8 cellular contexts compared by ENCODE assay signal in the genomic region with DNA sequence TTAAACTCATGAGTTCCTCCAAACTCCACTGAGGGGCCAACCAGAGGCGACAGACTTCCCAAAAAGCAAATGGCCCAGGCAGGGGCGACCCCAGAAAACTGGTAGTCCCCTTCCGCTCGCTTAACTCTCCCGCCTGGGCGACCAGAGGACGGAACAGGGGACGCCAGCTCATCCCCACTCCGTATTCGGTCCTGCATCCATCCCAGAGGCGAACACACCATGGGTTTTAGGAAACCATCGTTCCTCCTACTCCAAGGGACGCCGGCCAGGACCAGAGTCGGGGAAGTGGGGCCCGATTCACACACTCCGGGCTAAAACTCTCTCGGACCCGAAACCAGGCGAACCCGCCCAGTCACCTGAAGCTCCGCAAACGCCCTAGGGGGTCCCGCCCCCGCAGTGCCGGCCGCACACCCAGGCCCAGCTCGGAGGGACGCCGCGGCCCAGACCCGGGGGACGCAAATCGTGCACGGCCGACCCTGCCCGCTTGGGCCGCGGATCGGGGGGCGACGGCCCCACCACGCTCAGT. TPM values are rescaled to one million over a fixed set of nuclear protein-coding genes. Genes with fewer than 3 reads are reported as not detected.
A peak's percentile ranks its signal among the peaks of the same experiment; 100 is the strongest.
DNase-seq lines count a peak whose midpoint lies in the region; ATAC-seq and TF ChIP-seq lines count a peak whose summit lies in the region.

No MANE protein-coding gene starts in this region.

- TF ChIP-seq EP300 in SK-N-SH (IDR thresholded peaks at IDR 0.05; ENCODE audit: borderline replicate concordance in 1 of 2, low read depth in 1 of 2, low read length in 1 of 2), result no peak

- H3K4me3 ChIP-seq in SK-N-SH (ENCODE audit: low read depth in 2 of 2, low read length in 1 of 2), result peak overlapping the region; percentile 97
- peak overlapping the region; percentile 68 to 93 for H3K4me3 ChIP-seq in body of pancreas
- H3K4me3 ChIP-seq in iPS-18c (ENCODE audit: insufficient read depth, low read depth, low read length), result peak overlapping the region; percentile 90
- peak overlapping the region; percentile 73 for H3K4me3 ChIP-seq in smooth muscle cell

- H3K9ac ChIP-seq in SK-N-SH (peak overlapping the region; percentile 98), smooth muscle cell (ENCODE audit: low read depth) (peak overlapping the region; percentile 86)

- WGBS in SK-N-SH (ENCODE audit: low lambda C conversion rate), result under 1% methylated on average over 18 of the region's 43 CpGs
- 0% methylated on average over 16 to 38 of the region's 43 CpGs for WGBS in body of pancreas, 2 donors
- 1% methylated on average over 41 of the region's 43 CpGs for WGBS in smooth muscle cell (ENCODE audit: low lambda C conversion rate)

- peaks cover 59% of the 10 kb centered on the region for H3K79me2 ChIP-seq in SK-N-SH (ENCODE audit: insufficient read depth)
- peaks cover 52% of the 10 kb centered on the region for H3K79me2 ChIP-seq in smooth muscle cell (ENCODE audit: low read depth)

- intact Hi-C loops in body of pancreas (cut with DNase I), result no loop called here

- H2AFZ ChIP-seq in SK-N-SH (ENCODE audit: low read depth) (peak overlapping the region; percentile 96; the same call in 1 of the 2 replicates), smooth muscle cell (ENCODE audit: low read depth) (peak overlapping the region; percentile 89)

- H4K20me1 ChIP-seq in SK-N-SH (ENCODE audit: insufficient read depth), result peaks cover 40% of the 10 kb centered on the region
- H4K20me1 ChIP-seq in smooth muscle cell (ENCODE audit: low read depth), result peaks cover 22% of the 10 kb centered on the region

- CTCF ChIA-PET in SK-N-SH (lab: Yijun Ruan, JAX), result interaction anchor here (0.8 to 3.0 kb wide), 6 partner anchors 9 to 249 kb away, joined by 3 to 17 read pairs (median 5); no protein-coding TSS in a partner anchor

- no peak for TF ChIP-seq POLR2A in body of pancreas (IDR thresholded peaks at IDR 0.05)

- H3K9me2 ChIP-seq in SK-N-SH, result no peaks in the 10 kb centered on the region

- H3K9me3 ChIP-seq in SK-N-SH (no peaks in the 10 kb centered on the region), body of pancreas (no peaks in the 10 kb centered on the region), iPS-18c (ENCODE audit: control insufficient read depth, insufficient read depth, low read length) (no peaks in the 10 kb centered on the region), smooth muscle cell (replicated peaks; ENCODE audit: low read depth) (no peaks in the 10 kb centered on the region)

- POLR2A ChIA-PET in SK-N-SH (lab: Yijun Ruan, JAX), result interaction anchor here (0.9 to 1.2 kb wide), 2 partner anchors 74 to 76 kb away, joined by 3 to 6 read pairs; no protein-coding TSS in a partner anchor

- H3K36me3 ChIP-seq in SK-N-SH (replicated peaks in 1 of 2; ENCODE audit: control insufficient read depth in 1 of 2, insufficient read depth in 2 of 2, low read length in 1 of 2) (peaks cover 8 to 22% of the 10 kb centered on the region in 2 experiments), body of pancreas (replicated peaks in 1 of 2; ENCODE audit: insufficient read depth in 1 of 2, low read depth in 2 of 2) (no peaks in the 10 kb centered on the region), smooth muscle cell (ENCODE audit: low read depth) (no peaks in the 10 kb centered on the region)

- no peaks in the 10 kb centered on the region for H3K27me3 ChIP-seq in SK-N-SH (ENCODE audit: insufficient read depth)
- no peaks in the 10 kb centered on the region for H3K27me3 ChIP-seq in body of pancreas
- H3K27me3 ChIP-seq in smooth muscle cell (ENCODE audit: low read depth), result no peaks in the 10 kb centered on the region

- H3K4me2 ChIP-seq in SK-N-SH, result peak overlapping the region; percentile 97
- H3K4me2 ChIP-seq in smooth muscle cell, result peak overlapping the region; percentile 90

- H3K27ac ChIP-seq in SK-N-SH (ENCODE audit: low read depth in 2 of 2, low read length in 1 of 2) (peak overlapping the region; percentile 84 to 85), body of pancreas (peak overlapping the region; percentile 34 to 82 (median 72)), smooth muscle cell (ENCODE audit: low read depth) (peak overlapping the region; percentile 74)

- H3K4me1 ChIP-seq in SK-N-SH (ENCODE audit: control insufficient read depth in 1 of 2, insufficient read depth in 2 of 2, low read depth in 1 of 2, low read length in 1 of 2) (peaks cover 11 to 22% of the 10 kb centered on the region in 2 experiments; a peak in 3 of 4 replicates), body of pancreas (peaks cover 13% of the 10 kb centered on the region), smooth muscle cell (ENCODE audit: low read depth) (peaks cover 27% of the 10 kb centered on the region)

- no peak for TF ChIP-seq CTCF in SK-N-SH (IDR thresholded peaks at IDR 0.05)
- no peak for TF ChIP-seq CTCF in body of pancreas (IDR thresholded peaks at IDR 0.05)
- no peak for TF ChIP-seq CTCF in smooth muscle cell (IDR thresholded peaks at IDR 0.05; ENCODE audit: borderline replicate concordance, insufficient read depth, poor library complexity, severe bottlenecking)

- DNase-seq in AG08396 (ENCODE audit: low spot score) (peak; percentile 53), SK-N-SH (no peak), body of pancreas (peak; percentile 15 to 43 (median 20)), smooth muscle cell (lab: John Stamatoyannopoulos, UW; ENCODE audit: unreplicated experiment) (peak; percentile 37), GDM1 (lab: John Stamatoyannopoulos, UW) (no peak)

- no peaks in the 10 kb centered on the region for H3F3A ChIP-seq in SK-N-SH (replicated peaks; ENCODE audit: insufficient read depth)
- H3F3A ChIP-seq in smooth muscle cell (ENCODE audit: low read depth), result no peaks in the 10 kb centered on the region

- TF ChIP-seq RAD21 in SK-N-SH (IDR thresholded peaks at IDR 0.05; ENCODE audit: low read length), result no peak

- ATAC-seq in GM18873 (IDR thresholded peaks at IDR 0.05; ENCODE audit: low FRiP score, unreplicated experiment) (peak; percentile 31), HG03103 (IDR thresholded peaks at IDR 0.05; ENCODE audit: low read depth, unreplicated experiment) (peak; percentile 36), body of pancreas (peak; percentile 39)

TF ChIP-seq in SK-N-SH, 30 proteins besides CTCF, POLR2A, EP300 and RAD21 (continues in another document):
- TF ChIP-seq REST (IDR thresholded peaks at IDR 0.05; ENCODE audit: low read depth, low read length) (no peak), CHD2 (IDR thresholded peaks at IDR 0.05; ENCODE audit: low read length, partially characterized antibody) (no peak), GABPA (IDR thresholded peaks at IDR 0.05; ENCODE audit: low read depth) (no peak), RCOR1 (IDR thresholded peaks at IDR 0.05; ENCODE audit: low read length) (no peak), NFIC (IDR thresholded peaks at IDR 0.05; ENCODE audit: borderline replicate concordance) (no peak), RFX5 (IDR thresholded peaks at IDR 0.05; ENCODE audit: low read length) (no peak), MAX (IDR thresholded peaks at IDR 0.05; ENCODE audit: low read depth) (no peak), RXRA (IDR thresholded peaks at IDR 0.05; ENCODE audit: borderline replicate concordance, low read depth) (no peak), MXI1 (IDR thresholded peaks at IDR 0.05; ENCODE audit: low read depth, low read length) (no peak), JUND (IDR thresholded peaks at IDR 0.05) (no peak)
- TF ChIP-seq, protein P1, sequence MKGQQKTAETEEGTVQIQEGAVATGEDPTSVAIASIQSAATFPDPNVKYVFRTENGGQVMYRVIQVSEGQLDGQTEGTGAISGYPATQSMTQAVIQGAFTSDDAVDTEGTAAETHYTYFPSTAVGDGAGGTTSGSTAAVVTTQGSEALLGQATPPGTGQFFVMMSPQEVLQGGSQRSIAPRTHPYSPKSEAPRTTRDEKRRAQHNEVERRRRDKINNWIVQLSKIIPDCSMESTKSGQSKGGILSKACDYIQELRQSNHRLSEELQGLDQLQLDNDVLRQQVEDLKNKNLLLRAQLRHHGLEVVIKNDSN (IDR thresholded peaks at IDR 0.05; ENCODE audit: borderline replicate concordance, low read depth), result no peak

RNA-seq across cellular contexts. Expression of gene TEX10, which starts 0.5 kb away (rescaled TPM):
- polyA plus RNA-seq in SK-N-SH (2012; rRNA removed) (12.7 and 16.7 TPM in 2 replicates), smooth muscle cell (13.5 and 16.3 TPM in 2 replicates)
- 15.5 and 15.9 TPM in 2 replicates for polyA plus RNA-seq in SK-N-SH (2012; cell fraction: cytosol; rRNA removed)
- 16.8 and 26.0 TPM in 2 replicates for polyA plus RNA-seq in SK-N-SH (2012; cell fraction: nucleus; rRNA removed)
- total RNA-seq in body of pancreas (1 to 10 TPM; 7.8 to 9.2 TPM), smooth muscle cell (29.2 and 30.5 TPM in 2 replicates)

Comparison
In these comparisons a context has a peak if more than half of its experiments do, and no peak if none do; other contexts are left out.
1. DNase-seq: peak in AG08396 (single experiment), body of pancreas (4 of 4) and smooth muscle cell (single experiment); none in SK-N-SH (single experiment) and GDM1 (single experiment).
2. Peak in every context shown above with its lines, with median percentiles within 50 percentile points of each other: ATAC-seq, H3K27ac ChIP-seq and H3K4me3 ChIP-seq.